Comparison of ENCODE assay signal across 1 cellular context in the genomic region with DNA sequence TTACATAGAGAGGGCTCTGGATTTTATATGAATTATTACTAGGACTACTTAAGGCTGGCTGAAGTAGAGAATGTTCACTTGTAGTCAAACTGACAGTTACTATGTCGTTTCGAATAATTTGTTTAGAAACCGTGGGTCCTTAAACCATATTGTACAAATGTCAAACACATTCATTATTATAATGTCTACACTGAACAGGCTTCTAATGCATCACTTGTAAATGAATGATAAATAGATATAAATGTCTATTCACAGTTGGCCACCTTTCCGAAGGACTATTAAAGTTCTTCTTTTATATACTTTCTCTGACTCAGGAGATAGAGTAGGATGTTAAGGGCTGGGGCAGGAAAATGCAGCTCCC.
TF ChIP-seq lines count a peak whose summit lies in the region.

No MANE protein-coding gene starts in this region.

TF ChIP-seq in SK-N-SH, 30 proteins besides CTCF, POLR2A, EP300 and RAD21 (continued from another document):
- no peak for TF ChIP-seq USF2 (IDR thresholded peaks at IDR 0.05; ENCODE audit: borderline replicate concordance, low read depth, low read length)
- TF ChIP-seq, protein P1, sequence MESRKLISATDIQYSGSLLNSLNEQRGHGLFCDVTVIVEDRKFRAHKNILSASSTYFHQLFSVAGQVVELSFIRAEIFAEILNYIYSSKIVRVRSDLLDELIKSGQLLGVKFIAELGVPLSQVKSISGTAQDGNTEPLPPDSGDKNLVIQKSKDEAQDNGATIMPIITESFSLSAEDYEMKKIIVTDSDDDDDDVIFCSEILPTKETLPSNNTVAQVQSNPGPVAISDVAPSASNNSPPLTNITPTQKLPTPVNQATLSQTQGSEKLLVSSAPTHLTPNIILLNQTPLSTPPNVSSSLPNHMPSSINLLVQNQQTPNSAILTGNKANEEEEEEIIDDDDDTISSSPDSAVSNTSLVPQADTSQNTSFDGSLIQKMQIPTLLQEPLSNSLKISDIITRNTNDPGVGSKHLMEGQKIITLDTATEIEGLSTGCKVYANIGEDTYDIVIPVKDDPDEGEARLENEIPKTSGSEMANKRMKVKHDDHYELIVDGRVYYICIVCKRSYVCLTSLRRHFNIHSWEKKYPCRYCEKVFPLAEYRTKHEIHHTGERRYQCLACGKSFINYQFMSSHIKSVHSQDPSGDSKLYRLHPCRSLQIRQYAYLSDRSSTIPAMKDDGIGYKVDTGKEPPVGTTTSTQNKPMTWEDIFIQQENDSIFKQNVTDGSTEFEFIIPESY (IDR thresholded peaks at IDR 0.05; ENCODE audit: borderline replicate concordance, low read depth), result no peak
